8 cellular contexts compared by ENCODE assay signal in the genomic region with DNA sequence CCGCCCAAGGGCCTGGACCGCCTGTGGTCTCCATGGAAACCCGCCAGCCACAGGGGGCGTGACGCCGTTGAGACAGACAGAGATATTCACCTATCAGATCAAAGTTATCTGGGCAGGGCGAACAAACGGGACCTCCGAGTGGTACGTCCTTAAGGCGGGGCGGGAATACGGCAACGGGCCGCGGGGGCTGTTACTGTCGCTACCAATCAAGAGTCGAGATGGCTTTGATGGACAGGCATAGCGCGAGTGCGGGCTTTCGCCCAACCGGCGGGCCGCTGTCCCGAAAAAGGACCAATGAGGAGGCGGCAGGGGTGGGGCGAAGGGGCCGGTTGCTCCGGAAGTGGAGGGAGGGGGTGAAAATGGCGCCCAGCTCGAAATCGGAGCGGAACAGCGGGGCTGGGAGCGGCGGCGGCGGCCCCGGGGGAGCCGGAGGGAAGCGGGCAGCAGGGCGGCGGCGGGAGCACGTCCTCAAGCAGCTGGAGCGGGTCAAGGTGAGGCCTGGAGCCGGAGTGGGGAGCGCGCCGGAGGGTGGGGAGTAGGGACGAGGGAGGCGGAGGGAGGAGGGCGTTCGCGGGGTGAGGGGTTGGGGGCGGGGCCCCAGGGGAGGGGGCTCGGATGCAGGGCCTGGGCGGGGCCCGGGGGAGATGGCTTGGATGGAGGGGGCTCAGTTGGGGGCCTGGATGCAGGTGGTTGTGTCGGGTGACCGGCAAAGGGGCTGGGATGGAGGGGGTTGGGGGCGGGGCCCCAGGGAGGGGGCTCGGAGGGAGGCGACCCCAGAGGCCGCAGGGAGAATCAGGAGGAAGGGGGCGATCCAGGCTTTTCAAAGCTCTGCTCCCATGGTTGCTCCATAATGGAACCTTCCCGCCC. TPM values are rescaled to one million over a fixed set of nuclear protein-coding genes. Genes with fewer than 3 reads are reported as not detected.
DNase-seq lines count a peak whose midpoint lies in the region; ATAC-seq and TF ChIP-seq lines count a peak whose summit lies in the region.

A gene with protein sequence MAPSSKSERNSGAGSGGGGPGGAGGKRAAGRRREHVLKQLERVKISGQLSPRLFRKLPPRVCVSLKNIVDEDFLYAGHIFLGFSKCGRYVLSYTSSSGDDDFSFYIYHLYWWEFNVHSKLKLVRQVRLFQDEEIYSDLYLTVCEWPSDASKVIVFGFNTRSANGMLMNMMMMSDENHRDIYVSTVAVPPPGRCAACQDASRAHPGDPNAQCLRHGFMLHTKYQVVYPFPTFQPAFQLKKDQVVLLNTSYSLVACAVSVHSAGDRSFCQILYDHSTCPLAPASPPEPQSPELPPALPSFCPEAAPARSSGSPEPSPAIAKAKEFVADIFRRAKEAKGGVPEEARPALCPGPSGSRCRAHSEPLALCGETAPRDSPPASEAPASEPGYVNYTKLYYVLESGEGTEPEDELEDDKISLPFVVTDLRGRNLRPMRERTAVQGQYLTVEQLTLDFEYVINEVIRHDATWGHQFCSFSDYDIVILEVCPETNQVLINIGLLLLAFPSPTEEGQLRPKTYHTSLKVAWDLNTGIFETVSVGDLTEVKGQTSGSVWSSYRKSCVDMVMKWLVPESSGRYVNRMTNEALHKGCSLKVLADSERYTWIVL (plus strand): TSS at position 356 of the 867 bp plus-strand sequence. CDS start 4 bp downstream, at position 360.

- peaks cover 8% of the 10 kb centered on the region; the same call in 1 of the 2 replicates for H4K20me1 ChIP-seq in SK-N-SH (ENCODE audit: insufficient read depth)

- peaks cover 35% of the 10 kb centered on the region for H3K79me2 ChIP-seq in SK-N-SH (ENCODE audit: insufficient read depth)

- TF ChIP-seq POLR2A in gastroesophageal sphincter (IDR thresholded peaks at IDR 0.05), result no peak

- no peaks in the 10 kb centered on the region for H3K27me3 ChIP-seq in SK-N-SH (ENCODE audit: insufficient read depth)
- no peaks in the 10 kb centered on the region for H3K27me3 ChIP-seq in gastroesophageal sphincter
- H3K27me3 ChIP-seq in neutrophil, result no peaks in the 10 kb centered on the region

- H2AFZ ChIP-seq in SK-N-SH (ENCODE audit: low read depth), result peak within 1 kb of the TSS; percentile 81

- CTCF ChIA-PET in SK-N-SH (lab: Yijun Ruan, JAX), result interaction anchor here (0.6 to 5.1 kb wide), 17 partner anchors 14 to 1195 kb away, joined by 3 to 19 read pairs (median 5); a partner anchor contains a TSS

- H3F3A ChIP-seq in SK-N-SH (replicated peaks; ENCODE audit: insufficient read depth), result no peaks in the 10 kb centered on the region

- no peaks in the 10 kb centered on the region for H3K9me3 ChIP-seq in SK-N-SH
- no peaks in the 10 kb centered on the region for H3K9me3 ChIP-seq in gastroesophageal sphincter
- H3K9me3 ChIP-seq in neutrophil, result no peaks in the 10 kb centered on the region

- TF ChIP-seq EP300 in SK-N-SH (IDR thresholded peaks at IDR 0.05; ENCODE audit: borderline replicate concordance in 1 of 2, low read depth in 1 of 2, low read length in 1 of 2) (no peak), gastroesophageal sphincter (IDR thresholded peaks at IDR 0.05) (no peak)

- H3K9me2 ChIP-seq in SK-N-SH, result no peaks in the 10 kb centered on the region

- H3K27ac ChIP-seq in SK-N-SH (ENCODE audit: low read depth in 2 of 2, low read length in 1 of 2) (peak within 1 kb of the TSS; percentile 54 to 86), gastroesophageal sphincter (peak within 1 kb of the TSS; percentile 11 to 92 (median 84)), neutrophil (peak within 1 kb of the TSS; percentile 79), substantia nigra (ENCODE audit: low read depth, low read length, poor library complexity, severe bottlenecking) (peak within 1 kb of the TSS; percentile 81)

- POLR2A ChIA-PET in SK-N-SH (lab: Yijun Ruan, JAX), result interaction anchor here (0.6 to 3.5 kb wide), 6 partner anchors 10 to 128 kb away, joined by 3 to 24 read pairs (median 5); a partner anchor contains a TSS

- 1% methylated on average over 44 of the region's 68 CpGs for WGBS in SK-N-SH (ENCODE audit: low lambda C conversion rate)
- WGBS in gastroesophageal sphincter (ENCODE audit: low coverage in 1 of 2), 2 donors, result 0 to 1% methylated on average over 19 to 30 of the region's 68 CpGs

- no peak; the same call in 1 of the 2 replicates for TF ChIP-seq RAD21 in SK-N-SH (IDR thresholded peaks at IDR 0.05; ENCODE audit: low read length)

- peaks cover 9 to 21% of the 10 kb centered on the region in 2 experiments for H3K36me3 ChIP-seq in SK-N-SH (replicated peaks in 1 of 2; ENCODE audit: control insufficient read depth in 1 of 2, insufficient read depth in 2 of 2, low read length in 1 of 2)
- peaks cover 0 to 34% of the 10 kb centered on the region in 2 donors for H3K36me3 ChIP-seq in gastroesophageal sphincter
- peaks cover 33% of the 10 kb centered on the region for H3K36me3 ChIP-seq in neutrophil

- H3K4me3 ChIP-seq in SK-N-SH (ENCODE audit: low read depth in 2 of 2, low read length in 1 of 2) (peak within 1 kb of the TSS; percentile 61 to 93), gastroesophageal sphincter (peak within 1 kb of the TSS; percentile 54 to 95), neutrophil (ENCODE audit: low read depth in 1 of 2, low read length in 1 of 2) (peak within 1 kb of the TSS; percentile 62 to 85)

- no peak for TF ChIP-seq CTCF in SK-N-SH (IDR thresholded peaks at IDR 0.05)
- no peak for TF ChIP-seq CTCF in gastroesophageal sphincter (IDR thresholded peaks at IDR 0.05)
- TF ChIP-seq CTCF in neutrophil (IDR thresholded peaks at IDR 0.05), result peak; percentile 55

- peak within 1 kb of the TSS; percentile 99 for H3K4me2 ChIP-seq in SK-N-SH

- H3K4me1 ChIP-seq in SK-N-SH (ENCODE audit: control insufficient read depth in 1 of 2, insufficient read depth in 2 of 2, low read depth in 1 of 2, low read length in 1 of 2), result peaks cover 0 to 11% of the 10 kb centered on the region in 2 experiments; a peak in 1 of 4 replicates
- H3K4me1 ChIP-seq in gastroesophageal sphincter, result peaks cover 0 to 27% (median 13%) of the 10 kb centered on the region in 3 donors
- peaks cover 17 to 21% of the 10 kb centered on the region in 2 experiments for H3K4me1 ChIP-seq in neutrophil (ENCODE audit: control insufficient read depth in 1 of 2, insufficient read depth in 1 of 2, low read depth in 1 of 2, low read length in 1 of 2)

- peak within 1 kb of the TSS; percentile 77 for H3K9ac ChIP-seq in SK-N-SH

- DNase-seq in GM04504 (ENCODE audit: low read depth) (peak; percentile 99), NCI-H1048 (lab: John Stamatoyannopoulos, UW) (peak; percentile 94), SK-N-SH (peak; percentile 99), substantia nigra (lab: John Stamatoyannopoulos, UW) (peak; percentile 76 to 100 (median 99))
- peak; percentile 99 for DNase-seq in activated naive CD4-positive, alpha-beta T cell treated with anti-CD3 and anti-CD28 coated beads, Interleukin-2, amount 50 U/mL, for 16 hours

- peak; percentile 98 for ATAC-seq in HG02571 (IDR thresholded peaks at IDR 0.05; ENCODE audit: unreplicated experiment)
- peak; percentile 100 for ATAC-seq in gastroesophageal sphincter

TF ChIP-seq in SK-N-SH, 30 proteins besides CTCF, POLR2A, EP300 and RAD21 (continues in another document):
- TF ChIP-seq MXI1 (IDR thresholded peaks at IDR 0.05; ENCODE audit: low read depth, low read length) (0 out of 2 replicates have a peak, but pooled peaks have one; percentile 35), MEF2A (IDR thresholded peaks at IDR 0.05; ENCODE audit: borderline replicate concordance, low read depth) (no peak), CHD2 (IDR thresholded peaks at IDR 0.05; ENCODE audit: low read length, partially characterized antibody) (peak; percentile 95), TAF1 (IDR thresholded peaks at IDR 0.05; ENCODE audit: borderline replicate concordance, low read depth, low read length) (peak; percentile 97), RFX5 (IDR thresholded peaks at IDR 0.05; ENCODE audit: low read length) (peak; percentile 66; the same call in 1 of the 2 replicates), TEAD4 (IDR thresholded peaks at IDR 0.05; ENCODE audit: borderline replicate concordance, insufficient read depth) (no peak), SIN3A (IDR thresholded peaks at IDR 0.05; ENCODE audit: borderline replicate concordance, low read depth, low read length) (no peak), FOXJ3 (CRISPR knock-in tag; IDR thresholded peaks at IDR 0.05) (no peak), FOXM1 (IDR thresholded peaks at IDR 0.05; ENCODE audit: low read depth) (no peak)
- TF ChIP-seq, protein P1, sequence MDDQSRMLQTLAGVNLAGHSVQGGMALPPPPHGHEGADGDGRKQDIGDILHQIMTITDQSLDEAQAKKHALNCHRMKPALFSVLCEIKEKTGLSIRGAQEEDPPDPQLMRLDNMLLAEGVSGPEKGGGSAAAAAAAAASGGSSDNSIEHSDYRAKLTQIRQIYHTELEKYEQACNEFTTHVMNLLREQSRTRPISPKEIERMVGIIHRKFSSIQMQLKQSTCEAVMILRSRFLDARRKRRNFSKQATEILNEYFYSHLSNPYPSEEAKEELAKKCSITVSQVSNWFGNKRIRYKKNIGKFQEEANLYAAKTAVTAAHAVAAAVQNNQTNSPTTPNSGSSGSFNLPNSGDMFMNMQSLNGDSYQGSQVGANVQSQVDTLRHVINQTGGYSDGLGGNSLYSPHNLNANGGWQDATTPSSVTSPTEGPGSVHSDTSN (IDR thresholded peaks at IDR 0.05), result peak; percentile 99
- TF ChIP-seq, protein P2, sequence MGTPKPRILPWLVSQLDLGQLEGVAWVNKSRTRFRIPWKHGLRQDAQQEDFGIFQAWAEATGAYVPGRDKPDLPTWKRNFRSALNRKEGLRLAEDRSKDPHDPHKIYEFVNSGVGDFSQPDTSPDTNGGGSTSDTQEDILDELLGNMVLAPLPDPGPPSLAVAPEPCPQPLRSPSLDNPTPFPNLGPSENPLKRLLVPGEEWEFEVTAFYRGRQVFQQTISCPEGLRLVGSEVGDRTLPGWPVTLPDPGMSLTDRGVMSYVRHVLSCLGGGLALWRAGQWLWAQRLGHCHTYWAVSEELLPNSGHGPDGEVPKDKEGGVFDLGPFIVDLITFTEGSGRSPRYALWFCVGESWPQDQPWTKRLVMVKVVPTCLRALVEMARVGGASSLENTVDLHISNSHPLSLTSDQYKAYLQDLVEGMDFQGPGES (IDR thresholded peaks at IDR 0.05; ENCODE audit: low read depth, low read length), result no peak; the same call in none of the 2 replicates
- TF ChIP-seq, protein P3, sequence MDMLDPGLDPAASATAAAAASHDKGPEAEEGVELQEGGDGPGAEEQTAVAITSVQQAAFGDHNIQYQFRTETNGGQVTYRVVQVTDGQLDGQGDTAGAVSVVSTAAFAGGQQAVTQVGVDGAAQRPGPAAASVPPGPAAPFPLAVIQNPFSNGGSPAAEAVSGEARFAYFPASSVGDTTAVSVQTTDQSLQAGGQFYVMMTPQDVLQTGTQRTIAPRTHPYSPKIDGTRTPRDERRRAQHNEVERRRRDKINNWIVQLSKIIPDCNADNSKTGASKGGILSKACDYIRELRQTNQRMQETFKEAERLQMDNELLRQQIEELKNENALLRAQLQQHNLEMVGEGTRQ (IDR thresholded peaks at IDR 0.05; ENCODE audit: borderline replicate concordance, low read depth, low read length), result no peak

RNA-seq across cellular contexts. Expression of the gene that starts here (rescaled TPM):
- 36.7 and 55.6 TPM in 2 replicates for polyA plus RNA-seq in SK-N-SH (2012; rRNA removed)
- 12.5 and 21.6 TPM in 2 replicates for polyA plus RNA-seq in SK-N-SH (2012; cell fraction: cytosol; rRNA removed)
- polyA plus RNA-seq in SK-N-SH (2012; cell fraction: nucleus; rRNA removed), result 239 and 253 TPM in 2 replicates
- 10 to 100 TPM in 2 of 4 donors, 1 to 10 TPM in 2; 5.3 to 20.8 (median 14.5) TPM for total RNA-seq in gastroesophageal sphincter

Comparison
In these comparisons a context has a peak if more than half of its experiments do, and no peak if none do; other contexts are left out.
1. Peak in every context shown above with its lines: DNase-seq, ATAC-seq, H3K4me3 ChIP-seq and H3K27ac ChIP-seq.